2 cellular contexts compared by ENCODE assay signal in genomic region chr3:195105389-195105788, GRCh38.
A peak's percentile ranks its signal among the peaks of the same experiment; 100 is the strongest.
TF ChIP-seq lines count a peak whose summit lies in the region.

No MANE protein-coding gene starts in this region.

TF ChIP-seq in liver, 16 proteins besides CTCF, POLR2A, EP300 and RAD21 (continued from another document):
- TF ChIP-seq REST (IDR thresholded peaks at IDR 0.05), result peak; percentile 46
- no peak for TF ChIP-seq ATF3 (IDR thresholded peaks at IDR 0.05)
- peak; percentile 94 for TF ChIP-seq FOXA2 (IDR thresholded peaks at IDR 0.05)
- TF ChIP-seq MAX (IDR thresholded peaks at IDR 0.05), result peak; percentile 97
- peak; percentile 89 for TF ChIP-seq HNF4G (IDR thresholded peaks at IDR 0.05)
- no peak for TF ChIP-seq NR2F2 (IDR thresholded peaks at IDR 0.05)
- TF ChIP-seq SP1 (IDR thresholded peaks at IDR 0.05), result peak; percentile 81
- TF ChIP-seq HNF4A (conservative IDR thresholded peaks at IDR 0.05), result peak; percentile 96 to 98
- peak; percentile 35 to 93 for TF ChIP-seq EGR1 (IDR thresholded peaks at IDR 0.05; ENCODE audit: low read depth in 2 of 2)
- TF ChIP-seq TAF1 (conservative IDR thresholded peaks at IDR 0.05), result no peak
- peak; percentile 94 for TF ChIP-seq ZBTB33 (IDR thresholded peaks at IDR 0.05)
- TF ChIP-seq JUND (IDR thresholded peaks at IDR 0.05), result peak in 1 of 2 donors; percentile 94
- peak in 1 of 2 donors; percentile 81 for TF ChIP-seq GABPA (IDR thresholded peaks at IDR 0.05 in 1 of 2, conservative IDR thresholded peaks at IDR 0.05 in 1 of 2)
- peak; percentile 75 to 94 for TF ChIP-seq RXRA (IDR thresholded peaks at IDR 0.05)

TF ChIP-seq in GM23338, 12 proteins besides CTCF, POLR2A, EP300 and RAD21:
- TF ChIP-seq ZNF462 (CRISPR knock-in tag; IDR thresholded peaks at IDR 0.05) (no peak), STAT1 (IDR thresholded peaks at IDR 0.05; ENCODE audit: unreplicated experiment) (no peak), CREB1 (CRISPR knock-in tag; IDR thresholded peaks at IDR 0.05; ENCODE audit: low read depth) (no peak), JUNB (IDR thresholded peaks at IDR 0.05; ENCODE audit: unreplicated experiment) (no peak)
